ENCODE assay signal across 23 cellular contexts in genomic region chr3:37579181-37579580, GRCh38.
DNase-seq lines count a peak whose midpoint lies in the region; ATAC-seq, FAIRE-seq and TF ChIP-seq lines count a peak whose summit lies in the region.
"Had no signal": no experiment of that assay in that cellular context is flagged by ENCODE, and none has a peak within 500 bp of the region (broad histone marks: within the 10 kb centered on the region; RNA-seq: fewer than 3 reads in every experiment).

No MANE protein-coding gene starts in this region.

- no peak for TF ChIP-seq RAD21 in K562 (CRISPR knock-in tag; conservative IDR thresholded peaks at IDR 0.05 in 1 of 2, IDR thresholded peaks at IDR 0.05 in 1 of 2)

- no peak overlapping the region for H2AFZ ChIP-seq in K562 (ENCODE audit: low read depth, low read length)

- FAIRE-seq in K562 (lab: Jason Lieb, UNC), result no peak
- FAIRE-seq: A549, D721Med, G401.6, GM12891, GM18507 had no signal

- no peak for TF ChIP-seq EP300 in K562 (IDR thresholded peaks at IDR 0.05; ENCODE audit: low read length)

- DNase-seq in K562 (ENCODE audit: extremely low read depth in 1 of 4, low spot score in 3 of 4) (no peak), vagina (ENCODE audit: extremely low spot score in 2 of 2) (no peak), posterior cingulate gyrus (no peak)
- no peak for DNase-seq in activated naive CD4-positive, alpha-beta T cell treated with anti-CD3 and anti-CD28 coated beads, Interleukin-2, amount 50 U/mL, for 72 hours (ENCODE audit: low spot score in 2 of 2)
- DNase-seq: AML-193; Caco-2; Calu3; CD4-positive, alpha-beta T cell; CD8-positive, alpha-beta T cell; DMS79 treated with DMSO at 0.1 percent for 48 hours; GF-D8 had no signal

- H3K36me3 ChIP-seq in HEK293 (ENCODE audit: control insufficient read depth in 2 of 2, insufficient read depth in 1 of 2, low read length in 2 of 2) (no peaks in the 10 kb centered on the region), K562 (ENCODE audit: control insufficient read depth, insufficient read depth, low read length) (no peaks in the 10 kb centered on the region), subcutaneous abdominal adipose tissue (ENCODE audit: control insufficient read depth in 5 of 5, insufficient read depth in 5 of 5, low read length in 5 of 5) (no peaks in the 10 kb centered on the region), vagina (no peaks in the 10 kb centered on the region)

- peaks cover 4 to 7% of the 10 kb centered on the region in 2 donors for H3K9me3 Mint-ChIP-seq in activated naive CD4-positive, alpha-beta T cell treated with anti-CD3 and anti-CD28 coated beads, Interleukin-2, amount 50 U/mL, for 72 hours

- in situ Hi-C loops in K562 (cut with MboI), result no loop called here

- POLR2A ChIA-PET in HEK293 (lab: Yijun Ruan, JAX) (no interaction called here), K562 (lab: Yijun Ruan, JAX) (no interaction called here)

- no peak overlapping the region for H3K27ac Mint-ChIP-seq in activated naive CD4-positive, alpha-beta T cell treated with anti-CD3 and anti-CD28 coated beads, Interleukin-2, amount 50 U/mL, for 72 hours
- H3K27ac Mint-ChIP-seq: B cell; CD4-positive, alpha-beta T cell; CD8-positive, alpha-beta T cell had no signal

- ATAC-seq in K562 (no peak), GM18498 (IDR thresholded peaks at IDR 0.05; ENCODE audit: unreplicated experiment) (no peak)
- no peak for ATAC-seq in activated naive CD4-positive, alpha-beta T cell treated with anti-CD3 and anti-CD28 coated beads, Interleukin-2, amount 50 U/mL, for 72 hours
- ATAC-seq: A549; CD8-positive, alpha-beta T cell had no signal

- H3K4me1 ChIP-seq in HEK293 (ENCODE audit: control insufficient read depth, insufficient read depth, low read length) (no peaks in the 10 kb centered on the region), K562 (replicated peaks in 1 of 2; ENCODE audit: control insufficient read depth in 2 of 2, insufficient read depth in 2 of 2, low read length in 2 of 2) (no peaks in the 10 kb centered on the region), subcutaneous abdominal adipose tissue (ENCODE audit: control insufficient read depth in 5 of 5, insufficient read depth in 5 of 5, low read length in 5 of 5) (peaks cover 0 to 5% (median 3%) of the 10 kb centered on the region in 5 donors), vagina (peaks cover 6% of the 10 kb centered on the region)
- H3K4me1 ChIP-seq: A549, Caco-2 had no signal

- H3K9ac ChIP-seq in K562 (ENCODE audit: insufficient read depth in 1 of 2, low read depth in 2 of 2, low read length in 2 of 2), result no peak overlapping the region
- H3K9ac ChIP-seq in subcutaneous abdominal adipose tissue (ENCODE audit: low read length in 5 of 5), result no peak overlapping the region
- H3K9ac ChIP-seq: BLaER1 treated with 17β-estradiol and CSF1 and Interleukin-3, amounts not matched to agents 10 nM and 100 nM had no signal

- TF ChIP-seq CTCF in HEK293 (tag by site-specific recombination; IDR thresholded peaks at IDR 0.05) (no peak), K562 (IDR thresholded peaks at IDR 0.05 in 2 of 3, conservative IDR thresholded peaks at IDR 0.05 in 1 of 3; ENCODE audit: insufficient read depth in 2 of 3, low read depth in 1 of 3, low read length in 3 of 3) (no peak), vagina (IDR thresholded peaks at IDR 0.05) (no peak)

- CTCF ChIA-PET in HEK293 (lab: Yijun Ruan, JAX), result no interaction called here
- CTCF ChIA-PET in K562 (lab: Yijun Ruan, JAX; ENCODE audit: low intra/inter-chr PET ratio), result no interaction called here

- peaks cover 0 to 17% of the 10 kb centered on the region in 2 experiments; a peak in 2 of 5 replicates for H3K27me3 ChIP-seq in K562 (ENCODE audit: control insufficient read depth in 2 of 2, insufficient read depth in 2 of 2, low read length in 2 of 2)
- H3K27me3 ChIP-seq in subcutaneous abdominal adipose tissue (ENCODE audit: control insufficient read depth in 5 of 5, insufficient read depth in 4 of 5, low read length in 5 of 5), result no peaks in the 10 kb centered on the region
- H3K27me3 ChIP-seq in vagina, result no peaks in the 10 kb centered on the region
- H3K27me3 ChIP-seq: BLaER1 treated with 17β-estradiol and CSF1 and Interleukin-3, amounts not matched to agents 10 nM and 100 nM had no signal

- H3K36me3 Mint-ChIP-seq in activated naive CD4-positive, alpha-beta T cell treated with anti-CD3 and anti-CD28 coated beads, Interleukin-2, amount 50 U/mL, for 72 hours, result no peaks in the 10 kb centered on the region
- H3K36me3 Mint-ChIP-seq: CD8-positive, alpha-beta T cell had no signal

- H3K27ac ChIP-seq in HEK293 (ENCODE audit: extremely low read depth, low read depth, low read length), result no peak overlapping the region
- no peak overlapping the region for H3K27ac ChIP-seq in K562 (ENCODE audit: extremely low read depth, low read depth, low read length)
- peak overlapping the region; percentile 22 for H3K27ac ChIP-seq in subcutaneous abdominal adipose tissue (ENCODE audit: low read depth, low read length)
- H3K27ac ChIP-seq in vagina, result peak overlapping the region; percentile 71
- H3K27ac ChIP-seq: 22Rv1; A549; BLaER1 treated with 17β-estradiol and CSF1 and Interleukin-3, amounts not matched to agents 10 nM and 100 nM; C4-2B had no signal

- intact Hi-C loops in K562 (cut with micrococcal nuclease), result no loop called here
- intact Hi-C loops in vagina (cut with DNase I), result no loop called here
- intact Hi-C loops in posterior cingulate gyrus (cut with DNase I), result no loop called here

- H3K9me3 ChIP-seq in HEK293 (ENCODE audit: control insufficient read depth, insufficient read depth, low read depth, low read length) (no peaks in the 10 kb centered on the region), K562 (replicated peaks; ENCODE audit: control insufficient read depth, insufficient read depth, low read depth, low read length) (no peaks in the 10 kb centered on the region), subcutaneous abdominal adipose tissue (ENCODE audit: control insufficient read depth in 5 of 5, low read length in 5 of 5) (peaks cover 0 to 5% (median 0%) of the 10 kb centered on the region in 5 donors), vagina (no peaks in the 10 kb centered on the region)
- H3K9me3 ChIP-seq: Caco-2 had no signal

- no peaks in the 10 kb centered on the region for H3K79me2 ChIP-seq in K562 (ENCODE audit: control insufficient read depth, insufficient read depth, low read length)

- H3K4me2 ChIP-seq in K562 (ENCODE audit: insufficient read depth, low read length), result no peak overlapping the region
- H3K4me2 ChIP-seq: A549; BLaER1 treated with 17β-estradiol and CSF1 and Interleukin-3, amounts not matched to agents 10 nM and 100 nM had no signal

- no peaks in the 10 kb centered on the region for H4K20me1 ChIP-seq in K562 (replicated peaks; ENCODE audit: control insufficient read depth, insufficient read depth, low read length)
- H4K20me1 ChIP-seq: BLaER1 treated with 17β-estradiol and CSF1 and Interleukin-3, amounts not matched to agents 10 nM and 100 nM had no signal

- BruUV-seq in K562 (replicated peaks; lab: Mats Ljungman, UMichigan), result no TSS peak

- no peak overlapping the region for H3K4me3 ChIP-seq in HEK293 (ENCODE audit: low read depth, low read length)
- no peak overlapping the region for H3K4me3 ChIP-seq in K562
- H3K4me3 ChIP-seq in subcutaneous abdominal adipose tissue (ENCODE audit: low read depth in 1 of 5, low read length in 5 of 5), result no peak overlapping the region
- no peak overlapping the region for H3K4me3 ChIP-seq in vagina
- H3K4me3 ChIP-seq: A549; BLaER1 treated with 17β-estradiol and CSF1 and Interleukin-3, amounts not matched to agents 10 nM and 100 nM had no signal

- TF ChIP-seq POLR2A in K562 (conservative IDR thresholded peaks at IDR 0.05) (no peak), vagina (IDR thresholded peaks at IDR 0.05) (no peak)

- H3K9me1 ChIP-seq in K562 (ENCODE audit: control insufficient read depth, insufficient read depth, low read length), result no peaks in the 10 kb centered on the region

- 0% methylated on average over 1 of the region's 1 CpG for WGBS in K562 (ENCODE audit: insufficient coverage, low coverage, missing lambda C conversion rate)

TF ChIP-seq in HEK293, 187 proteins besides CTCF, POLR2A, EP300 and RAD21 (continues in another document):
- TF ChIP-seq ZNF555 (tag by site-specific recombination; conservative IDR thresholded peaks at IDR 0.05) (no peak), ZSCAN18 (tag by site-specific recombination; IDR thresholded peaks at IDR 0.05) (no peak), ZNF654 (tag by site-specific recombination; IDR thresholded peaks at IDR 0.05; ENCODE audit: low read depth) (no peak), ZNF184 (tag by site-specific recombination; IDR thresholded peaks at IDR 0.05) (no peak), SETDB1 (IDR thresholded peaks at IDR 0.05; ENCODE audit: insufficient read length, low read length) (peak; percentile 65)

TF ChIP-seq in K562, 482 proteins besides CTCF, POLR2A, EP300 and RAD21:
- TF ChIP-seq RBM25 (IDR thresholded peaks at IDR 0.05; ENCODE audit: low read depth, low read length, severe bottlenecking) (peak; percentile 84), ATF7 (IDR thresholded peaks at IDR 0.05) (no peak)

Comparison
In these comparisons a context has a peak if more than half of its experiments do, and no peak if none do; other contexts are left out.
1. H3K27ac ChIP-seq: peak in subcutaneous abdominal adipose tissue (single experiment) and vagina (single experiment); none in HEK293 (single experiment) and K562 (single experiment).
2. Of the 44 proteins assayed by ChIP-seq in both K562 and HEK293: peak only in K562: none; only in HEK293: SETDB1; in both: none; in neither: 43.